Comparison of ENCODE assay signal across 8 cellular contexts in genomic region chr11:11787305-11788066, GRCh38. TPM values are rescaled to one million over a fixed set of nuclear protein-coding genes. Genes with fewer than 3 reads are reported as not detected.
DNase-seq lines count a peak whose midpoint lies in the region; ATAC-seq, FAIRE-seq and TF ChIP-seq lines count a peak whose summit lies in the region.

No MANE protein-coding gene starts in this region.

- peak; percentile 91 for FAIRE-seq in A204.1 (lab: Jason Lieb, UNC)
- FAIRE-seq in GM18507 (lab: Jason Lieb, UNC), result peak; percentile 84

- H3K4me3 ChIP-seq in Jurkat, Clone E6-1 (ENCODE audit: low read length), result no peak overlapping the region
- H3K4me3 ChIP-seq in Peyer's patch, result no peak overlapping the region
- H3K4me3 ChIP-seq in neuronal stem cell (ENCODE audit: low read length in 2 of 2), result no peak overlapping the region

- no peak overlapping the region for H2BK5ac ChIP-seq in neuronal stem cell (ENCODE audit: low read length)

- no peak overlapping the region for H2BK120ac ChIP-seq in neuronal stem cell (ENCODE audit: low read depth, low read length)

- H3K36me3 Mint-ChIP-seq in activated T-cell treated with anti-CD3 and anti-CD28 coated beads, Interleukin-2, amount 50 U/mL, for 4 hours (ENCODE audit: insufficient read depth), result no peaks in the 10 kb centered on the region

- H3K9ac ChIP-seq in neuronal stem cell (ENCODE audit: low read depth, low read length, poor library complexity), result no peak overlapping the region

- no peak for TF ChIP-seq POLR2A in Peyer's patch (IDR thresholded peaks at IDR 0.05)

- no peak overlapping the region for H3K4me2 ChIP-seq in neuronal stem cell (ENCODE audit: insufficient read depth, low read length, poor library complexity, severe bottlenecking)

- H4K91ac ChIP-seq in neuronal stem cell (ENCODE audit: low read depth, low read length, poor library complexity), result no peak overlapping the region

- TF ChIP-seq CTCF in Peyer's patch (IDR thresholded peaks at IDR 0.05), result peak; percentile 61 to 95 (median 90)

- H3K14ac ChIP-seq in neuronal stem cell (ENCODE audit: low read length), result no peak overlapping the region

- no peak overlapping the region for H2BK12ac ChIP-seq in neuronal stem cell (ENCODE audit: low read length)

- H3K4ac ChIP-seq in neuronal stem cell (ENCODE audit: low read length), result no peak overlapping the region

- ATAC-seq in activated T-cell treated with anti-CD3 and anti-CD28 coated beads, Interleukin-2, amount 50 U/mL, for 4 hours, result peak; percentile 84 to 85

- no peak overlapping the region for H2AFZ ChIP-seq in neuronal stem cell (ENCODE audit: low read length)

- H3K36me3 ChIP-seq in Peyer's patch (no peaks in the 10 kb centered on the region), neuronal stem cell (replicated peaks in 1 of 2; ENCODE audit: control insufficient read depth in 2 of 2, insufficient read depth in 2 of 2, low read length in 2 of 2) (no peaks in the 10 kb centered on the region)

- H3K27me3 ChIP-seq in Peyer's patch, result no peaks in the 10 kb centered on the region
- no peaks in the 10 kb centered on the region for H3K27me3 ChIP-seq in neuronal stem cell (ENCODE audit: control insufficient read depth in 3 of 3, insufficient read depth in 3 of 3, low read depth in 1 of 3, low read length in 3 of 3)

- no peak overlapping the region for H4K8ac ChIP-seq in neuronal stem cell (ENCODE audit: low read depth, low read length)

- peaks cover 5% of the 10 kb centered on the region for H3K27me3 Mint-ChIP-seq in activated T-cell treated with anti-CD3 and anti-CD28 coated beads, Interleukin-2, amount 50 U/mL, for 4 hours (ENCODE audit: low read depth)

- H3K4me1 ChIP-seq in Peyer's patch, result no peaks in the 10 kb centered on the region
- no peaks in the 10 kb centered on the region for H3K4me1 ChIP-seq in neuronal stem cell (ENCODE audit: control insufficient read depth in 2 of 2, insufficient read depth in 1 of 2, low read depth in 1 of 2, low read length in 2 of 2)

- no peaks in the 10 kb centered on the region for H3K9me3 Mint-ChIP-seq in activated T-cell treated with anti-CD3 and anti-CD28 coated beads, Interleukin-2, amount 50 U/mL, for 4 hours

- H2BK15ac ChIP-seq in neuronal stem cell (ENCODE audit: low read length), result no peak overlapping the region

- DNase-seq in GM18507 (ENCODE audit: extremely low spot score, insufficient read length, low read depth) (peak; percentile 14), Peyer's patch (peak; percentile 57 to 90 (median 68)), fibroblast of peridontal ligament (ENCODE audit: extremely low read depth) (peak; percentile 77), neuronal stem cell (ENCODE audit: low spot score) (peak; percentile 72), superior temporal gyrus (ENCODE audit: extremely low spot score) (peak; percentile 96)
- DNase-seq in Jurkat, Clone E6-1 (ENCODE audit: low read depth, low spot score), result peak; percentile 57
- DNase-seq in activated T-cell treated with anti-CD3 and anti-CD28 coated beads, Interleukin-2, amount 50 U/mL, for 4 hours, result peak; percentile 64

- no peaks in the 10 kb centered on the region for H3K9me3 ChIP-seq in Peyer's patch
- no peaks in the 10 kb centered on the region for H3K9me3 ChIP-seq in neuronal stem cell (replicated peaks in 1 of 2; ENCODE audit: control insufficient read depth in 2 of 2, insufficient read depth in 1 of 2, low read depth in 1 of 2, low read length in 2 of 2)

- H3K23ac ChIP-seq in neuronal stem cell (ENCODE audit: low read depth, low read length, poor library complexity), result no peak overlapping the region

- H3K4me3 Mint-ChIP-seq in activated T-cell treated with anti-CD3 and anti-CD28 coated beads, Interleukin-2, amount 50 U/mL, for 4 hours, result no peak overlapping the region

- no peak overlapping the region for H3K18ac ChIP-seq in neuronal stem cell (ENCODE audit: low read length)

- H3K4me1 Mint-ChIP-seq in activated T-cell treated with anti-CD3 and anti-CD28 coated beads, Interleukin-2, amount 50 U/mL, for 4 hours (ENCODE audit: low read depth), result no peaks in the 10 kb centered on the region

- no peak overlapping the region for H2AK5ac ChIP-seq in neuronal stem cell (ENCODE audit: low read depth, low read length)

- no CpG with 5 or more reads among the region's 7 CpGs for WGBS in neuronal stem cell (ENCODE audit: extremely low coverage in 2 of 2, insufficient read length in 2 of 2, insufficient replicate concordance in 1 of 2), 2 donors

- H3K27ac ChIP-seq in Peyer's patch (no peak overlapping the region), neuronal stem cell (replicated peaks; ENCODE audit: low read length) (no peak overlapping the region)

- H3K79me1 ChIP-seq in neuronal stem cell (ENCODE audit: low read depth, low read length), result no peaks in the 10 kb centered on the region

RNA-seq across cellular contexts. Expression of gene USP47, which starts 54.3 kb away (rescaled TPM):
- polyA plus RNA-seq in Jurkat, Clone E6-1 (2012; ENCODE audit: insufficient read depth, insufficient read length), result 28.3 TPM
- total RNA-seq in Peyer's patch, result 100 to 1,000 TPM in 1 of 4 donors, 10 to 100 TPM in 3; 62.5 to 170 (median 66.4) TPM
- 10 to 100 TPM; 39.5 to 48.3 (median 40.8) TPM for total RNA-seq in activated T-cell treated with anti-CD3 and anti-CD28 coated beads, Interleukin-2, amount 50 U/mL, for 4 hours
- 26.5 TPM for polyA plus RNA-seq in neuronal stem cell (2013, experiment 1 of 2)
- polyA plus RNA-seq in neuronal stem cell (2013, experiment 2 of 2), result 27.4 TPM

Comparison
In these comparisons a context has a peak if more than half of its experiments do, and no peak if none do; other contexts are left out.
1. DNase-seq: peak in every context shown above with its lines; median percentile 96 in superior temporal gyrus; 77 in fibroblast of peridontal ligament; 72 in neuronal stem cell; 68 in Peyer's patch; 64 in activated T-cell treated with anti-CD3 and anti-CD28 coated beads, Interleukin-2, amount 50 U/mL, for 4 hours; 57 in Jurkat, Clone E6-1; 14 in GM18507.